Comparison of ENCODE assay signal across 9 cellular contexts in genomic region chr7:6536262-6536770, GRCh38. TPM values are rescaled to one million over a fixed set of nuclear protein-coding genes. Genes with fewer than 3 reads are reported as not detected.
DNase-seq lines count a peak whose midpoint lies in the region; ATAC-seq and TF ChIP-seq lines count a peak whose summit lies in the region.
"Had no signal": no experiment of that assay in that cellular context is flagged by ENCODE, and none has a peak within 500 bp of the region (broad histone marks: within the 10 kb centered on the region; RNA-seq: fewer than 3 reads in every experiment).

No MANE protein-coding gene starts in this region.

- H4K20me1 ChIP-seq in hepatocyte (ENCODE audit: insufficient read depth, poor library complexity, severe bottlenecking): no peaks in the 10 kb centered on the region

- POLR2A ChIA-PET in Panc1 (lab: Charles Lee): no interaction called here

- H3K36me3 ChIP-seq in Panc1 (ENCODE audit: control insufficient read depth, insufficient read depth, low read length): no peaks in the 10 kb centered on the region
- H3K36me3 ChIP-seq in hepatocyte (replicated peaks; ENCODE audit: insufficient read depth, low read depth): no peaks in the 10 kb centered on the region
- no peaks in the 10 kb centered on the region for H3K36me3 ChIP-seq in skeletal muscle satellite cell (ENCODE audit: insufficient read depth, low read length)

- no TSS peak for BruUV-seq in Panc1 (replicated peaks; lab: Mats Ljungman, UMichigan)

- CTCF ChIA-PET in Panc1 (lab: Charles Lee): interaction anchor here (0.6 kb wide), 1 partner anchor 888 kb away, joined by 3 read pairs; no protein-coding TSS in a partner anchor

- in situ Hi-C loops in Panc1 (cut with HindIII; ENCODE audit: low pct_unique_long_range_greater_than_20kb, low sequenced_read_pairs): no loop called here
- in situ Hi-C loops in KBM-7 (cut with MboI; ENCODE audit: low pct_unique_long_range_greater_than_20kb, low sequenced_read_pairs): no loop called here

- H3K9me3 ChIP-seq in Panc1 (ENCODE audit: control insufficient read depth, insufficient read depth, low read depth, low read length): no peaks in the 10 kb centered on the region
- H3K9me3 ChIP-seq in hepatocyte (ENCODE audit: low read depth): no peaks in the 10 kb centered on the region
- no peaks in the 10 kb centered on the region for H3K9me3 ChIP-seq in skeletal muscle satellite cell (replicated peaks; ENCODE audit: low read length)

- H2AFZ ChIP-seq in hepatocyte: peak overlapping the region; percentile 26

- TF ChIP-seq CTCF in Panc1 (IDR thresholded peaks at IDR 0.05) (no peak), hepatocyte (IDR thresholded peaks at IDR 0.05; ENCODE audit: poor library complexity) (no peak)

- DNase-seq in NCI-H2107 treated with DMSO at 0.1 percent for 48 hours (lab: John Stamatoyannopoulos, UW; ENCODE audit: unreplicated experiment) (peak; percentile 18), NCI-H2107 (lab: John Stamatoyannopoulos, UW) (no peak), Panc1 (ENCODE audit: low read depth, low spot score) (no peak), hepatocyte (ENCODE audit: low spot score) (no peak), KBM-7 (no peak), sciatic nerve (ENCODE audit: low spot score) (no peak)
- DNase-seq: SHP77 treated with DMSO at 0.1 percent for 48 hours had no signal

- peak overlapping the region; percentile 93 for H3K4me2 ChIP-seq in hepatocyte
- H3K4me2 ChIP-seq in skeletal muscle satellite cell (ENCODE audit: low read length): peak overlapping the region; percentile 63

- WGBS in hepatocyte (ENCODE audit: low lambda C conversion rate, missing lambda C conversion rate): 1% methylated on average over 15 of the region's 40 CpGs

- H3K27me3 ChIP-seq in Panc1 (ENCODE audit: control insufficient read depth, insufficient read depth, low read length) (no peaks in the 10 kb centered on the region), hepatocyte (peaks cover 48% of the 10 kb centered on the region), skeletal muscle satellite cell (ENCODE audit: control insufficient read depth, insufficient read depth, low read length) (peaks cover 58% of the 10 kb centered on the region)

- intact Hi-C loops in Panc1 (cut with micrococcal nuclease; ENCODE audit: unreplicated experiment) (no loop called here), sciatic nerve (cut with DNase I) (no loop called here)

- H3K4me1 ChIP-seq in Panc1 (ENCODE audit: control insufficient read depth, insufficient read depth, low read length): 0 out of 2 replicates have a peak, but pooled peaks cover 3% of the 10 kb centered on the region
- peaks cover 8% of the 10 kb centered on the region for H3K4me1 ChIP-seq in hepatocyte (ENCODE audit: insufficient read depth)
- no peaks in the 10 kb centered on the region for H3K4me1 ChIP-seq in skeletal muscle satellite cell (ENCODE audit: control insufficient read depth, insufficient read depth, low read length)

- H3K79me2 ChIP-seq in hepatocyte: no peaks in the 10 kb centered on the region

- H3K27ac ChIP-seq in Panc1 (ENCODE audit: low read length): no peak overlapping the region
- no peak overlapping the region for H3K27ac ChIP-seq in hepatocyte

- H3K9ac ChIP-seq in skeletal muscle satellite cell (ENCODE audit: low read depth, low read length): no peak overlapping the region

- H3K9me2 ChIP-seq in hepatocyte (replicated peaks; ENCODE audit: insufficient read depth): no peaks in the 10 kb centered on the region

- ATAC-seq in Panc1 (0 out of 2 replicates have a peak, but pooled peaks have one; percentile 20), sciatic nerve (no peak), GM21576 (IDR thresholded peaks at IDR 0.05; ENCODE audit: unreplicated experiment) (no peak)

- H3K4me3 ChIP-seq in Panc1 (ENCODE audit: low read depth in 2 of 2, low read length in 2 of 2) (peak overlapping the region; percentile 16 to 29; a peak in 3 of 4 replicates), hepatocyte (no peak overlapping the region), skeletal muscle satellite cell (ENCODE audit: low read length) (peak overlapping the region; percentile 39)

RNA-seq across cellular contexts. Expression of gene GRID2IP, which starts 14.9 kb away (rescaled TPM):
- total RNA-seq in Panc1 (2021; ENCODE audit: unreplicated experiment): 0.13 TPM
- polyA plus RNA-seq in Panc1 (2012; ENCODE audit: insufficient read length): 0.13 TPM
- total RNA-seq in hepatocyte: 0.44 and 0.73 TPM in 2 replicates
- polyA plus RNA-seq in hepatocyte: 0.25 TPM in 1 of 2 replicates, not detected in the other
- total RNA-seq in skeletal muscle satellite cell (2012; rRNA removed): not detected in 2 replicates
- total RNA-seq in sciatic nerve: 0.18 TPM

RNA-seq across cellular contexts. Expression of gene ZDHHC4, which starts 40.9 kb away (rescaled TPM):
- total RNA-seq in Panc1 (2021; ENCODE audit: unreplicated experiment) (113 TPM), hepatocyte (60.4 and 76.4 TPM in 2 replicates), sciatic nerve (41.4 TPM)
- 110 TPM for polyA plus RNA-seq in Panc1 (2012; ENCODE audit: insufficient read length)
- polyA plus RNA-seq in hepatocyte: 97.3 and 109 TPM in 2 replicates
- 33.0 and 42.6 TPM in 2 replicates for total RNA-seq in skeletal muscle satellite cell (2012; rRNA removed)

RNA-seq across cellular contexts. Expression of gene KDELR2, which starts 52.4 kb away (rescaled TPM):
- total RNA-seq in Panc1 (2021; ENCODE audit: unreplicated experiment) (199 TPM), hepatocyte (327 and 351 TPM in 2 replicates), sciatic nerve (90.4 TPM)
- polyA plus RNA-seq in Panc1 (2012; ENCODE audit: insufficient read length): 150 TPM
- polyA plus RNA-seq in hepatocyte: 525 and 530 TPM in 2 replicates
- total RNA-seq in skeletal muscle satellite cell (2012; rRNA removed): 192 and 243 TPM in 2 replicates

RNA-seq across cellular contexts. Expression of gene INTS15, which starts 53.5 kb away (rescaled TPM):
- total RNA-seq in Panc1 (2021; ENCODE audit: unreplicated experiment): 46.8 TPM
- 59.6 TPM for polyA plus RNA-seq in Panc1 (2012; ENCODE audit: insufficient read length)
- total RNA-seq in hepatocyte: 21.4 and 23.1 TPM in 2 replicates
- 25.9 and 26.1 TPM in 2 replicates for polyA plus RNA-seq in hepatocyte
- total RNA-seq in skeletal muscle satellite cell (2012; rRNA removed): 7.1 and 14.2 TPM in 2 replicates
- 26.7 TPM for total RNA-seq in sciatic nerve
